In genomic region chr1:89121641-89122040, GRCh38 we compare ENCODE assay signal across 20 cellular contexts. TPM values are rescaled to one million over a fixed set of nuclear protein-coding genes. Genes with fewer than 3 reads are reported as not detected.
DNase-seq lines count a peak whose midpoint lies in the region; ATAC-seq lines count a peak whose summit lies in the region.
"Had no signal": no experiment of that assay in that cellular context is flagged by ENCODE, and none has a peak within 500 bp of the region (broad histone marks: within the 10 kb centered on the region; RNA-seq: fewer than 3 reads in every experiment).

No MANE protein-coding gene starts in this region.

- H3K27me3 ChIP-seq in aorta (ENCODE audit: control insufficient read depth in 1 of 2, insufficient read depth in 2 of 2, low read length in 1 of 2): no peaks in the 10 kb centered on the region

- H3K4me1 Mint-ChIP-seq in activated naive CD4-positive, alpha-beta T cell treated with anti-CD3 and anti-CD28 coated beads, Interleukin-2, amount 50 U/mL, for 24 hours: peaks cover 37% of the 10 kb centered on the region
- H3K4me1 Mint-ChIP-seq in T-helper 17 cell: peaks cover 36% of the 10 kb centered on the region
- H3K4me1 Mint-ChIP-seq in effector memory CD8-positive, alpha-beta T cell (ENCODE audit: low read depth in 2 of 2): peaks cover 35 to 44% of the 10 kb centered on the region in 2 donors
- H3K4me1 Mint-ChIP-seq: GM23338 had no signal

- no peaks in the 10 kb centered on the region for H3K27me3 Mint-ChIP-seq in activated naive CD4-positive, alpha-beta T cell treated with anti-CD3 and anti-CD28 coated beads, Interleukin-2, amount 50 U/mL, for 24 hours
- no peaks in the 10 kb centered on the region for H3K27me3 Mint-ChIP-seq in T-helper 17 cell
- H3K27me3 Mint-ChIP-seq in effector memory CD8-positive, alpha-beta T cell: no peaks in the 10 kb centered on the region

- intact Hi-C loops in aorta (cut with DNase I): no loop called here

- H3K36me3 ChIP-seq in aorta (ENCODE audit: control insufficient read depth in 1 of 2, insufficient read depth in 2 of 2, low read length in 1 of 2): peaks cover 0 to 8% of the 10 kb centered on the region in 2 donors

- no peaks in the 10 kb centered on the region for H3K9me3 ChIP-seq in T-helper 17 cell (ENCODE audit: control insufficient read depth, low read length, poor library complexity, severe bottlenecking)
- no peaks in the 10 kb centered on the region for H3K9me3 ChIP-seq in aorta (ENCODE audit: control insufficient read depth, low read length)

- H3K27ac ChIP-seq in aorta (ENCODE audit: low read depth in 1 of 2, low read length in 2 of 2): no peak overlapping the region
- H3K27ac ChIP-seq: RWPE1 had no signal

- peaks cover 40% of the 10 kb centered on the region for H3K36me3 Mint-ChIP-seq in activated naive CD4-positive, alpha-beta T cell treated with anti-CD3 and anti-CD28 coated beads, Interleukin-2, amount 50 U/mL, for 24 hours
- H3K36me3 Mint-ChIP-seq in activated naive CD4-positive, alpha-beta T cell treated with anti-CD3 and anti-CD28 coated beads, Interleukin-2, amount 50 U/mL, for 72 hours: peaks cover 30 to 53% of the 10 kb centered on the region in 2 donors
- peaks cover 6% of the 10 kb centered on the region for H3K36me3 Mint-ChIP-seq in T-helper 17 cell (ENCODE audit: low read depth)
- H3K36me3 Mint-ChIP-seq in effector memory CD8-positive, alpha-beta T cell (ENCODE audit: insufficient read depth): peaks cover 30% of the 10 kb centered on the region

- H3K4me1 ChIP-seq in aorta (ENCODE audit: control insufficient read depth in 1 of 2, insufficient read depth in 2 of 2, low read length in 2 of 2): peaks cover 0 to 7% of the 10 kb centered on the region in 2 donors

- 93 to 96% methylated on average over 8 of the region's 8 CpGs for WGBS in aorta, 2 donors

- peak overlapping the region; percentile 89 for H3K27ac Mint-ChIP-seq in activated naive CD4-positive, alpha-beta T cell treated with anti-CD3 and anti-CD28 coated beads, Interleukin-2, amount 50 U/mL, for 24 hours
- H3K27ac Mint-ChIP-seq in activated naive CD4-positive, alpha-beta T cell treated with anti-CD3 and anti-CD28 coated beads, Interleukin-2, amount 50 U/mL, for 72 hours: no peak overlapping the region
- H3K27ac Mint-ChIP-seq in T-helper 17 cell: peak overlapping the region; percentile 97
- peak overlapping the region; percentile 95 to 99 for H3K27ac Mint-ChIP-seq in effector memory CD8-positive, alpha-beta T cell
- H3K27ac Mint-ChIP-seq: GM23338 had no signal

- no peak overlapping the region for H3K4me3 ChIP-seq in aorta (ENCODE audit: low read length in 2 of 2)
- H3K4me3 ChIP-seq: GM12878, GM23338 had no signal

- peak overlapping the region; percentile 97 for H3K4me3 Mint-ChIP-seq in activated naive CD4-positive, alpha-beta T cell treated with anti-CD3 and anti-CD28 coated beads, Interleukin-2, amount 50 U/mL, for 24 hours
- no peak overlapping the region for H3K4me3 Mint-ChIP-seq in T-helper 17 cell
- no peak overlapping the region for H3K4me3 Mint-ChIP-seq in effector memory CD8-positive, alpha-beta T cell
- H3K4me3 Mint-ChIP-seq: GM23338 had no signal

- no peak for DNase-seq in activated naive CD4-positive, alpha-beta T cell treated with anti-CD3 and anti-CD28 coated beads, Interleukin-2, amount 50 U/mL, for 72 hours (ENCODE audit: low spot score in 2 of 2)
- DNase-seq in T-helper 17 cell: no peak
- DNase-seq in effector memory CD8-positive, alpha-beta T cell: no peak
- no peak for DNase-seq in kidney tubule cell (ENCODE audit: low spot score)
- no peak for DNase-seq in aorta
- DNase-seq: DMS 273 treated with DMSO at 0.1 percent for 48 hours, GDM1, MV-4-11, NCI-H1417, NCI-H187 treated with DMSO at 0.1 percent for 48 hours, NCI-H2171, NCI-H446, PC-3 had no signal

- ATAC-seq in activated naive CD4-positive, alpha-beta T cell treated with anti-CD3 and anti-CD28 coated beads, Interleukin-2, amount 50 U/mL, for 72 hours: no peak
- ATAC-seq in T-helper 17 cell: no peak
- ATAC-seq in effector memory CD8-positive, alpha-beta T cell (replicated peaks): no peak
- ATAC-seq in activated CD4-positive, CD25-positive, alpha-beta regulatory T cell treated with anti-CD3 and anti-CD28 coated beads, Interleukin-2, amount 50 U/mL, for 24 hours: no peak
- ATAC-seq in aorta (ENCODE audit: low FRiP score): no peak
- ATAC-seq: GM12878, GM23338, PC-3 had no signal

- no peaks in the 10 kb centered on the region for H3K9me3 Mint-ChIP-seq in activated naive CD4-positive, alpha-beta T cell treated with anti-CD3 and anti-CD28 coated beads, Interleukin-2, amount 50 U/mL, for 24 hours
- H3K9me3 Mint-ChIP-seq in activated naive CD4-positive, alpha-beta T cell treated with anti-CD3 and anti-CD28 coated beads, Interleukin-2, amount 50 U/mL, for 72 hours: no peaks in the 10 kb centered on the region
- H3K9me3 Mint-ChIP-seq in effector memory CD8-positive, alpha-beta T cell: no peaks in the 10 kb centered on the region
- H3K9me3 Mint-ChIP-seq: GM23338 had no signal

RNA-seq across cellular contexts. Expression of gene GBP2, which starts 4.3 kb away (rescaled TPM):
- total RNA-seq in activated naive CD4-positive, alpha-beta T cell treated with anti-CD3 and anti-CD28 coated beads, Interleukin-2, amount 50 U/mL, for 72 hours: 100 to 1,000 TPM; 279 to 294 TPM
- total RNA-seq in T-helper 17 cell: 10 to 100 TPM; 88.4 to 98.8 TPM
- total RNA-seq in aorta: 100 to 1,000 TPM; 110 to 123 TPM
- polyA plus RNA-seq in aorta: 100 to 1,000 TPM in 1 of 2 donors, 10 to 100 TPM in 1; 67.6 to 217 TPM
- total RNA-seq: GM23338 had no signal
- polyA plus RNA-seq: GM23338 had no signal

RNA-seq across cellular contexts. Expression of gene GBP7, which starts 54.2 kb away (rescaled TPM):
- not detected for total RNA-seq in activated naive CD4-positive, alpha-beta T cell treated with anti-CD3 and anti-CD28 coated beads, Interleukin-2, amount 50 U/mL, for 72 hours
- total RNA-seq in T-helper 17 cell (not detected), aorta (under 1 TPM in 1 of 2 donors, not detected in 1; 0.21 TPM)
- polyA plus RNA-seq in aorta: not detected
- total RNA-seq: GM12878, GM23338 had no signal
- polyA plus RNA-seq: AG04450, BJ, GM12878, GM23338 had no signal

RNA-seq across cellular contexts. Expression of gene GBP1, which starts 56.6 kb away (rescaled TPM):
- 10 to 100 TPM; 51.3 to 79.2 TPM for total RNA-seq in activated naive CD4-positive, alpha-beta T cell treated with anti-CD3 and anti-CD28 coated beads, Interleukin-2, amount 50 U/mL, for 72 hours
- total RNA-seq in T-helper 17 cell: 10 to 100 TPM; 27.3 to 29.4 TPM
- 10 to 100 TPM; 43.8 to 62.6 TPM for total RNA-seq in aorta
- 10 to 100 TPM in 1 of 2 donors, 1 to 10 TPM in 1; 9.6 to 45.3 TPM for polyA plus RNA-seq in aorta
- total RNA-seq: GM23338 had no signal

Comparison
In these comparisons a context has a peak if more than half of its experiments do, and no peak if none do; other contexts are left out.
1. H3K27ac Mint-ChIP-seq: peak in activated naive CD4-positive, alpha-beta T cell treated with anti-CD3 and anti-CD28 coated beads, Interleukin-2, amount 50 U/mL, for 24 hours (single experiment), T-helper 17 cell (single experiment) and effector memory CD8-positive, alpha-beta T cell (2 of 2); none in activated naive CD4-positive, alpha-beta T cell treated with anti-CD3 and anti-CD28 coated beads, Interleukin-2, amount 50 U/mL, for 72 hours (0 of 2).